25 cellular contexts compared by ENCODE assay signal in the genomic region with DNA sequence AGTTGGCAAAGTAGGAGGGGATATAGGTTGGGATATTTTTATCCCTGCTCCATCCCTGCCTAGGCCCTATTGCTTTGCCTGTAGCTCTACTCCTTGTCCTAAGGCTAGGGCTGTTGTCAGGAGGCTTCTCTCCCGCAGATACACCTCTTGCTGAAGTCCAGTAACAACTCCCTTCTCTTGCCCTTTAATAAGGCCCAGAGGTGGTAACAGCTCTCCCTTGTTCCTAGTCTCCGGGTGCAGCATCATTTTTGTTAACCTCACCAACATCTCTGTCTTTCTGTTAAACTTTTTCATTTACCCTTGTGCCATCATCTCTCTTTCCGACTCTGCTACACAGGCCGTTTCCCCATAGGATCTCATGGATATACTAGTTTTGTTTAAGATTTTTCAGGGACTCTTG. TPM values are rescaled to one million over a fixed set of nuclear protein-coding genes. Genes with fewer than 3 reads are reported as not detected.
"Had no signal": no experiment of that assay in that cellular context is flagged by ENCODE, and none has a peak within 500 bp of the region (broad histone marks: within the 10 kb centered on the region; RNA-seq: fewer than 3 reads in every experiment).

No MANE protein-coding gene starts in this region.

- DNase-seq: activated CD4-positive, alpha-beta memory T cell treated with anti-CD3 and anti-CD28 coated beads for 36 hours; activated CD4-positive, alpha-beta T cell treated with anti-CD3 and anti-CD28 coated beads, Interleukin-2, amount 10 ng/mL, durations not matched to agents 7 days and 5 days; activated CD4-positive, CD25-positive, alpha-beta regulatory T cell; activated naive CD4-positive, alpha-beta T cell treated with anti-CD3 and anti-CD28 coated beads, Interleukin-2, amount 50 U/mL, for 16 hours; activated naive CD8-positive, alpha-beta T cell treated with anti-CD3 and anti-CD28 coated beads, Interleukin-2, amount 10 ng/mL, durations not matched to agents 7 days and 5 days; activated T-cell treated with anti-CD3 and anti-CD28 coated beads for 4 hours; activated T-cell treated with anti-CD3 and anti-CD28 coated beads, Interleukin-2, amount 50 U/mL, for 72 hours; adrenal gland; anterior cingulate cortex; caudate nucleus; Karpas-422; MM.1S; NCI-H187 treated with DMSO at 0.1 percent for 48 hours; NCI-H2081 treated with DMSO at 0.1 percent for 48 hours; NCI-H345; NCI-H510A; NCI-H526 treated with DMSO at 0.1 percent for 48 hours; SIG-M5; T-helper 2 cell; T1000 had no signal

- H3K27ac ChIP-seq: adrenal gland, breast epithelium had no signal

- H3K9me3 ChIP-seq: adrenal gland had no signal

- H3K27ac Mint-ChIP-seq: activated CD4-positive, alpha-beta memory T cell treated with anti-CD3 and anti-CD28 coated beads for 36 hours; activated CD4-positive, alpha-beta T cell treated with anti-CD3 and anti-CD28 coated beads, Interleukin-2, amount 10 ng/mL, durations not matched to agents 7 days and 5 days; activated naive CD8-positive, alpha-beta T cell treated with anti-CD3 and anti-CD28 coated beads, Interleukin-2, amount 10 ng/mL, durations not matched to agents 7 days and 5 days; activated T-cell treated with anti-CD3 and anti-CD28 coated beads, Interleukin-2, amount 50 U/mL, for 72 hours; activated T-helper 2 cell treated with anti-CD3 and anti-CD28 coated beads, Interferon-gamma antibody, Interleukin-2, Interleukin-4, amounts not matched to agents 10 μg/mL and 5 μg/mL and 100 μg/mL, durations not matched to agents 14 hours and 24 hours and 36 hours had no signal

- H3K36me3 ChIP-seq: adrenal gland, breast epithelium had no signal

- ATAC-seq: activated T-cell treated with anti-CD3 and anti-CD28 coated beads, Interleukin-2, amount 50 U/mL, for 72 hours had no signal

- H3K4me1 ChIP-seq: adrenal gland, breast epithelium had no signal

- H3K4me3 ChIP-seq: adrenal gland, breast epithelium had no signal

- H3K36me3 Mint-ChIP-seq: activated CD4-positive, alpha-beta memory T cell treated with anti-CD3 and anti-CD28 coated beads for 36 hours had no signal

- H3K4me3 Mint-ChIP-seq: activated CD4-positive, alpha-beta memory T cell treated with anti-CD3 and anti-CD28 coated beads for 36 hours; activated CD4-positive, alpha-beta T cell treated with anti-CD3 and anti-CD28 coated beads, Interleukin-2, amount 10 ng/mL, durations not matched to agents 7 days and 5 days; activated naive CD8-positive, alpha-beta T cell treated with anti-CD3 and anti-CD28 coated beads, Interleukin-2, amount 10 ng/mL, durations not matched to agents 7 days and 5 days had no signal

RNA-seq across cellular contexts. Expression of gene ASCL1, which starts 6.3 kb away (rescaled TPM):
- total RNA-seq: activated CD4-positive, alpha-beta memory T cell treated with anti-CD3 and anti-CD28 coated beads for 36 hours; activated CD4-positive, alpha-beta T cell treated with anti-CD3 and anti-CD28 coated beads, Interleukin-2, amount 10 ng/mL, durations not matched to agents 7 days and 5 days; activated CD8-positive, alpha-beta memory T cell treated with anti-CD3 and anti-CD28 coated beads for 36 hours; activated naive CD8-positive, alpha-beta T cell treated with anti-CD3 and anti-CD28 coated beads, Interleukin-2, amount 10 ng/mL, durations not matched to agents 7 days and 5 days; activated T-cell treated with anti-CD3 and anti-CD28 coated beads, Interleukin-2, amount 50 U/mL, for 72 hours; activated T-helper 2 cell treated with anti-CD3 and anti-CD28 coated beads, Interferon-gamma antibody, Interleukin-2, Interleukin-4, amounts not matched to agents 10 μg/mL and 5 μg/mL and 100 μg/mL, durations not matched to agents 14 hours and 24 hours and 36 hours; OCI-LY7; RPMI7951 had no signal

RNA-seq across cellular contexts. Expression of gene PAH, which starts 46.8 kb away (rescaled TPM):
- total RNA-seq: activated CD4-positive, alpha-beta memory T cell treated with anti-CD3 and anti-CD28 coated beads for 36 hours; activated CD4-positive, alpha-beta T cell treated with anti-CD3 and anti-CD28 coated beads, Interleukin-2, amount 10 ng/mL, durations not matched to agents 7 days and 5 days; activated CD8-positive, alpha-beta memory T cell treated with anti-CD3 and anti-CD28 coated beads for 36 hours; activated naive CD8-positive, alpha-beta T cell treated with anti-CD3 and anti-CD28 coated beads, Interleukin-2, amount 10 ng/mL, durations not matched to agents 7 days and 5 days; activated T-helper 2 cell treated with anti-CD3 and anti-CD28 coated beads, Interferon-gamma antibody, Interleukin-2, Interleukin-4, amounts not matched to agents 10 μg/mL and 5 μg/mL and 100 μg/mL, durations not matched to agents 14 hours and 24 hours and 36 hours; OCI-LY7; RPMI7951 had no signal
